Comparison of ENCODE assay signal across 8 cellular contexts in the genomic region with DNA sequence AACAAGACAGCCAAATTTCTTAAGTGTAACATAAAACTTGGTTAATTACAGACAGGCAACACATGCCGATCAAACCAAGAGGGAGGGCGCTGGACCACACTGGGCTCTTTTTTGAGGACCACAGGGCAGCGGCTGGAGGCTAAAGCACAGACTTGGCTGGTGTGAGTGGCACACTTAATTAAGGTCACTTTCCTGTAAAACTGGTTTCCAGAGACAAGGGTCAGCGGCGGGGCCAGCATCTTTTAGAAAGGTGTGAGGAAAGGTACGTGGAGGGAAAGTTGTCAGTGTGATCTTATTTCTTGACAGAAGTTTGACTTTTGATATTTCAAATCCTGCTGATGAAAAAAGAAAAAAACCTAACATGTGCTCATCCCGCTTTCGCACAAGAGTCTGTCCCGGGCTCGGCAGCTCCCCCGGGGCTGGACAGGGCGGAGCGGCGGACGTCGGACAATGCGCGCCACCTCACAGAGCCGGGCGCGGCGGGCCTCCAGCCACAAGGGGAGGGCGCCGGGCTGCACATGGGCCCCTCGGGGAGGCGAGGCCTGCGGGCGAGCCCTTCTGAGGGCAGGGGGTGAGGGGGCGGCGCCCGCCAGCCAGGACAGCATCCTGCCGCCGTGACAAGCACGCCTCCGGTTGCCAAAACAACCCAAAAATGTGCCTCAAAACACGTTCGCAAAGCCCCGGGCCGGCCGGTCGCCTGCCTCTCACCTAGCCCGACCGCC. TPM values are rescaled to one million over a fixed set of nuclear protein-coding genes. Genes with fewer than 3 reads are reported as not detected.
A peak's percentile ranks its signal among the peaks of the same experiment; 100 is the strongest.
DNase-seq lines count a peak whose midpoint lies in the region; ATAC-seq and TF ChIP-seq lines count a peak whose summit lies in the region.

No MANE protein-coding gene starts in this region.

- DNase-seq in CD1c-positive myeloid dendritic cell (ENCODE audit: extremely low spot score) (peak; percentile 8), cardiac septum (ENCODE audit: low spot score) (peak; percentile 76), AML-193 (lab: John Stamatoyannopoulos, UW) (no peak)
- DNase-seq in stimulated activated CD4-positive, alpha-beta T cell treated with anti-CD3 and anti-CD28 coated beads, Interleukin-1b, Interleukin-23, amount 100 ng/mL, for 48 hours: no peak

- peak overlapping the region; percentile 93 for H2AFZ ChIP-seq in parathyroid adenoma

- no peaks in the 10 kb centered on the region for H3K36me3 Mint-ChIP-seq in activated naive CD8-positive, alpha-beta T cell

- H3K27me3 Mint-ChIP-seq in activated naive CD8-positive, alpha-beta T cell: peaks cover 50% of the 10 kb centered on the region

- ATAC-seq in GM19395 (IDR thresholded peaks at IDR 0.05; ENCODE audit: unreplicated experiment): peak; percentile 38
- ATAC-seq in HG03457 (IDR thresholded peaks at IDR 0.05; ENCODE audit: unreplicated experiment): peak; percentile 39

- peaks cover 6% of the 10 kb centered on the region for H3K9me3 Mint-ChIP-seq in activated naive CD8-positive, alpha-beta T cell (ENCODE audit: low read depth)

- no peak overlapping the region for H3K9ac ChIP-seq in parathyroid adenoma

- no peaks in the 10 kb centered on the region for H3K36me3 ChIP-seq in parathyroid adenoma (ENCODE audit: control insufficient read depth, insufficient read depth, low read length)

- no peaks in the 10 kb centered on the region for H3K79me2 ChIP-seq in parathyroid adenoma

- no peaks in the 10 kb centered on the region for H3K9me3 ChIP-seq in parathyroid adenoma (ENCODE audit: control insufficient read depth, low read length)

- H3K27ac Mint-ChIP-seq in activated naive CD8-positive, alpha-beta T cell: peak overlapping the region; percentile 3

- peaks cover 21% of the 10 kb centered on the region for H3K4me1 Mint-ChIP-seq in activated naive CD8-positive, alpha-beta T cell (ENCODE audit: low read depth)

- intact Hi-C loops in cardiac septum (cut with DNase I): loop anchor here (2.0 to 5.0 kb wide), 2 partner anchors 101 to 183 kb away; a partner anchor contains a TSS

- H3K4me3 ChIP-seq in parathyroid adenoma (ENCODE audit: low read depth, low read length): peak overlapping the region; percentile 78

- H3K4me2 ChIP-seq in parathyroid adenoma (ENCODE audit: low read length): peak overlapping the region; percentile 89

- no peaks in the 10 kb centered on the region for H3K27me3 ChIP-seq in parathyroid adenoma (ENCODE audit: control insufficient read depth, insufficient read depth, low read length)

- H3K27ac ChIP-seq in parathyroid adenoma: peak overlapping the region; percentile 66

- peak overlapping the region; percentile 85 for H3K4me3 Mint-ChIP-seq in activated naive CD8-positive, alpha-beta T cell

- no peak for TF ChIP-seq CTCF in parathyroid adenoma (IDR thresholded peaks at IDR 0.05)

- H3K4me1 ChIP-seq in parathyroid adenoma: no peaks in the 10 kb centered on the region

RNA-seq across cellular contexts. Expression of a gene that starts 0.7 kb away (rescaled TPM):
- 12.4 TPM for total RNA-seq in cardiac septum

RNA-seq across cellular contexts. Expression of a gene that starts 51.3 kb away (rescaled TPM):
- not detected for total RNA-seq in cardiac septum

Comparison
In these comparisons a context has a peak if more than half of its experiments do, and no peak if none do; other contexts are left out.
1. DNase-seq: peak in CD1c-positive myeloid dendritic cell (single experiment) and cardiac septum (single experiment); none in stimulated activated CD4-positive, alpha-beta T cell treated with anti-CD3 and anti-CD28 coated beads, Interleukin-1b, Interleukin-23, amount 100 ng/mL, for 48 hours (single experiment) and AML-193 (0 of 2).